ENCODE assay signal across 1 cellular context in the genomic region with DNA sequence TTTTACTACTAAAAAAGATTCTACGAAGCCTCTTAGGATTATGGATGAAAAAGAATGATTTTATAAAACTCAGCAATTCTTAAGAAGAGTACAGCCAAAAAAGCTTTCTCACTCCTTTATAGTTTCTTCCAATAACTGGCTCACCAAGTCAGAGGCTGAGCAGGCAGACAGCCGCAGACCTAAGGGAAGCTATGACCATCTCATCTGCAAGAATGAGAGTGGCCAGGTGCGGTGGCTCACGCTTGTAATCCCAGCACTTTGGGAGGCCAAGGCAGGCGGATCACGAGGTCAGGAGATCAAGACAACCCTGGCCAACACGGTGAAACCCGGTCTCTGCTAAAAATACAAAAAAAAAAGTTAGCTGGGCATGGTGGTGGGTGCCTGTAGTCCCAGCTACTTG. TPM values are rescaled to one million over a fixed set of nuclear protein-coding genes. Genes with fewer than 3 reads are reported as not detected.
"Had no signal": no experiment of that assay in that cellular context is flagged by ENCODE, and none has a peak within 500 bp of the region (broad histone marks: within the 10 kb centered on the region; RNA-seq: fewer than 3 reads in every experiment).

No MANE protein-coding gene starts in this region.

RNA-seq across cellular contexts. Expression of a gene that starts 12.6 kb away (rescaled TPM):
- polyA plus RNA-seq: naive thymus-derived CD4-positive, alpha-beta T cell had no signal
